ENCODE assay signal across 1 cellular context in the genomic region with DNA sequence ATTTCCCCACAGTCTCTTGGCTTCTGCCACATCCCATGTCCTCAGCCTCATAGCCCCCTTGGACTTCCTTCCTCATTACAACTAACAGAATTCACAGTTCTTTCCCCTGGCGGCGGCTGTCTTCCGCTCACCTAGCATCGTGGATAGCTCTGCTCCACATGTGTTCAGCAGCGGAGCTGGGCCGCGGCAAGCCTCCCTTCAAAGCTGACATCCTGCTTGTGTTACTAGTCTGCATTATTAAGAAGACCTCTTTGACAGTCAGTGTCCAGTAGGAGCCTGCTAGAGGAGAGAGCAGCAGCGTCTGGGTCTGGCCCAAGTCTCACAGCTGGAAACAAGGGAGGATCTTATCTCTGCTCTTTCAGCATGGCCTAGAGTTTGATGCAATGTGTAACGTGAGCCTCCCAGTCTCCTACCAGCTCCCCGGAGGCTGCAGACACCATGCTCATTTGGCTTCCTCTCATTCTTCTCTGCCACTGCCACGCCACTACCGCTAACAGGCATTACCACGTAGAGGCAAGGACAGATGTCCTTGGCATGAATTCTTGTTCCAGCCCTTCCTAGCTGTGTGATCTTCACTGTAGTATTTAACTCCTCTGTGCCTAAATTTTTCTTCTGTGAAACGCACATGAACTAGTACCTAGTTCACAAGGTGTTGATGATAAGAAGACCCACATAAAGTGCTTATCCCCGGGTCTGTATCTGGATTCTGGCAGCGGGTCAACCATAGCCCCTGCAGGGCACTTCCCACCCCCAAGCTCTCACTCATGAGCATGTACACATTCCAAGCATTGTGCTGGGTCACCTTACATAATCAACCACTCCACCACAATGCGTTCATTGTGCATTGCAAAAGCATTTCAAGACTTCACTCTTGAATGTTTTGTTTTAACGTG.
TF ChIP-seq lines count a peak whose summit lies in the region.

No MANE protein-coding gene starts in this region.

TF ChIP-seq in K562, 482 proteins besides CTCF, POLR2A, EP300 and RAD21 (continued from another document and continues in another):
- TF ChIP-seq SMC3 (conservative IDR thresholded peaks at IDR 0.05; ENCODE audit: insufficient read depth, low read depth, low read length) (0 out of 2 replicates have a peak, but pooled peaks have one; percentile 32), ZNF785 (CRISPR knock-in tag; IDR thresholded peaks at IDR 0.05) (no peak), ZNF212 (CRISPR knock-in tag; IDR thresholded peaks at IDR 0.05) (no peak), YY1 (IDR thresholded peaks at IDR 0.05; ENCODE audit: borderline replicate concordance in 1 of 3, control insufficient read depth in 1 of 3, extremely low read depth in 1 of 3, insufficient read depth in 3 of 3, insufficient read length in 1 of 3, insufficient replicate concordance in 2 of 3, low read depth in 1 of 3, low read length in 2 of 3) (peak in 1 of 3 experiments; percentile 36), MAX (CRISPR knock-in tag; IDR thresholded peaks at IDR 0.05) (peak; percentile 86), MTF1 (CRISPR knock-in tag; IDR thresholded peaks at IDR 0.05; ENCODE audit: borderline replicate concordance) (no peak), ZNF77 (CRISPR knock-in tag; IDR thresholded peaks at IDR 0.05) (no peak), ZNF146 (CRISPR knock-in tag; IDR thresholded peaks at IDR 0.05; ENCODE audit: unreplicated experiment) (no peak), ZNF561 (CRISPR knock-in tag; conservative IDR thresholded peaks at IDR 0.05) (no peak), RBM25 (IDR thresholded peaks at IDR 0.05; ENCODE audit: low read depth, low read length, severe bottlenecking) (peak; percentile 20), IRF2 (CRISPR knock-in tag; IDR thresholded peaks at IDR 0.05) (no peak), MCM2 (IDR thresholded peaks at IDR 0.05; ENCODE audit: low read depth) (no peak), ZNF696 (CRISPR knock-in tag; conservative IDR thresholded peaks at IDR 0.05) (no peak), NEUROD1 (IDR thresholded peaks at IDR 0.05; ENCODE audit: borderline replicate concordance, low read depth, low read length, partially characterized antibody) (peak; percentile 60), ZNF197 (CRISPR knock-in tag; IDR thresholded peaks at IDR 0.05; ENCODE audit: low read depth) (no peak), ZNF507 (tag; conservative IDR thresholded peaks at IDR 0.05) (no peak), PHB2 (IDR thresholded peaks at IDR 0.05; ENCODE audit: low read depth) (no peak), NBN (IDR thresholded peaks at IDR 0.05; ENCODE audit: low read depth) (peak; percentile 61), SIN3A (IDR thresholded peaks at IDR 0.05; ENCODE audit: borderline replicate concordance in 2 of 2, control insufficient read depth in 1 of 2, low read depth in 2 of 2, low read length in 2 of 2) (no peak; a peak in 1 of 4 replicates), TCF7 (IDR thresholded peaks at IDR 0.05; ENCODE audit: borderline replicate concordance) (no peak), SAP30 (IDR thresholded peaks at IDR 0.05; ENCODE audit: borderline replicate concordance, insufficient read depth, low read depth, low read length, poor library complexity, severe bottlenecking) (no peak), PCBP2 (IDR thresholded peaks at IDR 0.05; ENCODE audit: low read depth, low read length, poor library complexity, severe bottlenecking) (no peak), RBFOX2 (IDR thresholded peaks at IDR 0.05; ENCODE audit: low read depth, low read length) (peak; percentile 64), ZNF639 (CRISPR knock-in tag; conservative IDR thresholded peaks at IDR 0.05 in 1 of 2, IDR thresholded peaks at IDR 0.05 in 1 of 2) (peak in 1 of 2 experiments; percentile 52; a peak in 1 of 4 replicates), STAT5A (IDR thresholded peaks at IDR 0.05; ENCODE audit: borderline replicate concordance, low read length) (peak; percentile 53; the same call in 1 of the 2 replicates), WHSC1 (IDR thresholded peaks at IDR 0.05; ENCODE audit: low read length) (no peak), ZNF280A (IDR thresholded peaks at IDR 0.05; ENCODE audit: low read depth, partially characterized antibody) (no peak), ZNF436 (CRISPR knock-in tag; IDR thresholded peaks at IDR 0.05) (no peak), MTA3 (IDR thresholded peaks at IDR 0.05; ENCODE audit: borderline replicate concordance) (peak; percentile 77), HCFC1 (IDR thresholded peaks at IDR 0.05; ENCODE audit: low read depth, low read length) (no peak), ZNF3 (CRISPR knock-in tag; IDR thresholded peaks at IDR 0.05) (no peak), NR3C1 (CRISPR knock-in tag; IDR thresholded peaks at IDR 0.05) (no peak), ATF6 (CRISPR knock-in tag; IDR thresholded peaks at IDR 0.05) (no peak), SETDB1 (IDR thresholded peaks at IDR 0.05; ENCODE audit: low read length) (no peak), SMARCB1 (IDR thresholded peaks at IDR 0.05; ENCODE audit: insufficient read length, low read depth) (no peak), HDAC6 (IDR thresholded peaks at IDR 0.05; ENCODE audit: low read depth, low read length) (no peak)
- TF ChIP-seq, protein P1, sequence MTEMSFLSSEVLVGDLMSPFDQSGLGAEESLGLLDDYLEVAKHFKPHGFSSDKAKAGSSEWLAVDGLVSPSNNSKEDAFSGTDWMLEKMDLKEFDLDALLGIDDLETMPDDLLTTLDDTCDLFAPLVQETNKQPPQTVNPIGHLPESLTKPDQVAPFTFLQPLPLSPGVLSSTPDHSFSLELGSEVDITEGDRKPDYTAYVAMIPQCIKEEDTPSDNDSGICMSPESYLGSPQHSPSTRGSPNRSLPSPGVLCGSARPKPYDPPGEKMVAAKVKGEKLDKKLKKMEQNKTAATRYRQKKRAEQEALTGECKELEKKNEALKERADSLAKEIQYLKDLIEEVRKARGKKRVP (CRISPR knock-in tag; IDR thresholded peaks at IDR 0.05), result peak; percentile 72; the same call in 1 of the 2 replicates
- TF ChIP-seq, protein P2, sequence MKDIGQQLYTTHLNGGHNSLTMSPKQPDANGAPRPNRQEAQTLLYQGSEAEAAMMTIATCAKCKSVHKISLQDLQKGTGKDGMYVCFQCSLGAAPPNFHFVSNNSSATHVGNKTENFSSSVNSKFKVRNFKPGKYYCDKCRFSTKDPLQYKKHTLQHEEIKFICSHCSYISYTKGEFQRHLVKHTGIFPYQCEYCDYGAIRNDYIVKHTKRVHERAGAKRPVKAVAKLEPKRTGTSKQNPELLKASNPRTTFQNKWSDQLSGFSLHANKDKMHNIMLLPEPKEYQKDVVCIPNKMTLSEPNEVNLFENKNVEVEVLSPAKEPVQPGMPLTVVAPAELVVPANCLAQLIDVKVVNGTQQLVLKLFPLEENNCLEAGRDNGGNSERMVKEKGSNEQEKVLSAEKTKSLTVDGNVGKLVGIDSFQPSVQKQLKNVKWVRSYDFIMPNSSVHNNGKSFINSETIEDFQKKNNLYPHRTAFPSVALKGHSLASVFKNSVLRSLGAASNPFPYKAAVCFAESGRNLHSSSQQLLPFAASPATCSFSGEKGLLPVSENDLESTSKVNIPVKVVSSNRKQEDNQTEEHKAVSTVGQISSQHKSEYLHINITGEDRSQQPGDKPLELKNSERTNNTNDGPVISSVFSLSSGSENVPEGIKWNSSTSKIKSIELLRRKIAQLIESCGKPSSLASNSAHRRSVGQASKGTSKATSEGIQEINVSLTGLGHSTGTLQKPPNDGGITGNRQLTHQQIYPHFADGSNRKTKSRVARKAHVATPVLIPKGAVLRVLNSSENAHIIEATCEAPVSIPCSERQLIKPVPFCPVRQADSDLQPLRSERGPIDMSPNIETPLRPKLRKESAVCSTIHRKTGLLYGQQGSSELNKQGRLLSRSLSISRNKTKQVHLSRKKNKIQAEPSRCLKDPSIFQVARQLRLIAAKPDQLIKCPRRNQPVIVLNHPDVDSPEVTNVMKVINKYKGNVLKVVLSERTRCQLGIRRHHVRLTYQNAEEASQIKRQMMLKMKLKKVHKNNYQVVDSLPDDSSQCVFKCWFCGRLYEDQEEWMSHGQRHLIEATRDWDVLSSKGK (CRISPR knock-in tag; IDR thresholded peaks at IDR 0.05), result no peak
- TF ChIP-seq, protein P3, sequence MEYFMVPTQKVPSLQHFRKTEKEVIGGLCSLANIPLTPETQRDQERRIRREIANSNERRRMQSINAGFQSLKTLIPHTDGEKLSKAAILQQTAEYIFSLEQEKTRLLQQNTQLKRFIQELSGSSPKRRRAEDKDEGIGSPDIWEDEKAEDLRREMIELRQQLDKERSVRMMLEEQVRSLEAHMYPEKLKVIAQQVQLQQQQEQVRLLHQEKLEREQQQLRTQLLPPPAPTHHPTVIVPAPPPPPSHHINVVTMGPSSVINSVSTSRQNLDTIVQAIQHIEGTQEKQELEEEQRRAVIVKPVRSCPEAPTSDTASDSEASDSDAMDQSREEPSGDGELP (CRISPR knock-in tag; IDR thresholded peaks at IDR 0.05; ENCODE audit: borderline replicate concordance), result peak; percentile 99
- TF ChIP-seq, protein P4, sequence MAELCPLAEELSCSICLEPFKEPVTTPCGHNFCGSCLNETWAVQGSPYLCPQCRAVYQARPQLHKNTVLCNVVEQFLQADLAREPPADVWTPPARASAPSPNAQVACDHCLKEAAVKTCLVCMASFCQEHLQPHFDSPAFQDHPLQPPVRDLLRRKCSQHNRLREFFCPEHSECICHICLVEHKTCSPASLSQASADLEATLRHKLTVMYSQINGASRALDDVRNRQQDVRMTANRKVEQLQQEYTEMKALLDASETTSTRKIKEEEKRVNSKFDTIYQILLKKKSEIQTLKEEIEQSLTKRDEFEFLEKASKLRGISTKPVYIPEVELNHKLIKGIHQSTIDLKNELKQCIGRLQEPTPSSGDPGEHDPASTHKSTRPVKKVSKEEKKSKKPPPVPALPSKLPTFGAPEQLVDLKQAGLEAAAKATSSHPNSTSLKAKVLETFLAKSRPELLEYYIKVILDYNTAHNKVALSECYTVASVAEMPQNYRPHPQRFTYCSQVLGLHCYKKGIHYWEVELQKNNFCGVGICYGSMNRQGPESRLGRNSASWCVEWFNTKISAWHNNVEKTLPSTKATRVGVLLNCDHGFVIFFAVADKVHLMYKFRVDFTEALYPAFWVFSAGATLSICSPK (IDR thresholded peaks at IDR 0.05; ENCODE audit: borderline replicate concordance), result no peak
- TF ChIP-seq, protein P5, sequence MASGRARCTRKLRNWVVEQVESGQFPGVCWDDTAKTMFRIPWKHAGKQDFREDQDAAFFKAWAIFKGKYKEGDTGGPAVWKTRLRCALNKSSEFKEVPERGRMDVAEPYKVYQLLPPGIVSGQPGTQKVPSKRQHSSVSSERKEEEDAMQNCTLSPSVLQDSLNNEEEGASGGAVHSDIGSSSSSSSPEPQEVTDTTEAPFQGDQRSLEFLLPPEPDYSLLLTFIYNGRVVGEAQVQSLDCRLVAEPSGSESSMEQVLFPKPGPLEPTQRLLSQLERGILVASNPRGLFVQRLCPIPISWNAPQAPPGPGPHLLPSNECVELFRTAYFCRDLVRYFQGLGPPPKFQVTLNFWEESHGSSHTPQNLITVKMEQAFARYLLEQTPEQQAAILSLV (tag; IDR thresholded peaks at IDR 0.05), result peak; percentile 33; the same call in 1 of the 2 replicates
- TF ChIP-seq, protein P6, sequence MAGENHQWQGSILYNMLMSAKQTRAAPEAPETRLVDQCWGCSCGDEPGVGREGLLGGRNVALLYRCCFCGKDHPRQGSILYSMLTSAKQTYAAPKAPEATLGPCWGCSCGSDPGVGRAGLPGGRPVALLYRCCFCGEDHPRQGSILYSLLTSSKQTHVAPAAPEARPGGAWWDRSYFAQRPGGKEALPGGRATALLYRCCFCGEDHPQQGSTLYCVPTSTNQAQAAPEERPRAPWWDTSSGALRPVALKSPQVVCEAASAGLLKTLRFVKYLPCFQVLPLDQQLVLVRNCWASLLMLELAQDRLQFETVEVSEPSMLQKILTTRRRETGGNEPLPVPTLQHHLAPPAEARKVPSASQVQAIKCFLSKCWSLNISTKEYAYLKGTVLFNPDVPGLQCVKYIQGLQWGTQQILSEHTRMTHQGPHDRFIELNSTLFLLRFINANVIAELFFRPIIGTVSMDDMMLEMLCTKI (IDR thresholded peaks at IDR 0.05; ENCODE audit: partially characterized antibody), result no peak
